ENCODE assay signal across 25 cellular contexts in genomic region chr16:10519929-10520868, GRCh38.
DNase-seq lines count a peak whose midpoint lies in the region; ATAC-seq, FAIRE-seq and TF ChIP-seq lines count a peak whose summit lies in the region.
"Had no signal": no experiment of that assay in that cellular context is flagged by ENCODE, and none has a peak within 500 bp of the region (broad histone marks: within the 10 kb centered on the region; RNA-seq: fewer than 3 reads in every experiment).

No MANE protein-coding gene starts in this region.

- H3K79me2 ChIP-seq in mesendoderm (ENCODE audit: control insufficient read depth, insufficient read depth, low read length) = no peaks in the 10 kb centered on the region

- H3K27ac ChIP-seq in prostate gland (peak overlapping the region; percentile 86 to 90), mesendoderm (ENCODE audit: low read depth, low read length) (no peak overlapping the region)
- H3K27ac ChIP-seq: epithelial cell of prostate, foreskin keratinocyte, KMS-11, right atrium auricular region, SK-N-MC had no signal

- no peak overlapping the region for H2AK5ac ChIP-seq in mesendoderm (ENCODE audit: low read length)

- H3K27me3 Mint-ChIP-seq in Calu3 (ENCODE audit: unreplicated experiment) = no peaks in the 10 kb centered on the region
- H3K27me3 Mint-ChIP-seq in chondrocyte (ENCODE audit: low read depth) = no peaks in the 10 kb centered on the region

- intact Hi-C loops in Calu3 (cut with micrococcal nuclease; ENCODE audit: unreplicated experiment) (loop anchor here (5.0 to 10.0 kb wide), 3 partner anchors 55 to 397 kb away; no protein-coding TSS in a partner anchor), prostate gland (cut with DNase I) (loop anchor here (5.0 kb wide), 2 partner anchors 217 to 397 kb away; no protein-coding TSS in a partner anchor)

- no peak overlapping the region for H4K8ac ChIP-seq in mesendoderm (ENCODE audit: low read depth, low read length)

- H2BK15ac ChIP-seq in mesendoderm (replicated peaks; ENCODE audit: low read depth) = no peak overlapping the region

- DNase-seq in Calu3 = peak; percentile 26
- DNase-seq in LNCaP clone FGC (ENCODE audit: low read depth) = peak; percentile 98
- DNase-seq in prostate gland (ENCODE audit: low spot score) = peak; percentile 88
- DNase-seq in omental fat pad (ENCODE audit: low spot score) = no peak
- DNase-seq in chondrocyte (ENCODE audit: low spot score) = no peak
- DNase-seq in mesendoderm = no peak
- DNase-seq: activated CD4-positive, alpha-beta T cell treated with anti-CD3 and anti-CD28 coated beads for 48 hours; AML-193; foreskin keratinocyte; hypothalamus; kidney glomerular epithelial cell; NCI-H1092 treated with DMSO at 0.1 percent for 48 hours; NCI-H2171; NCI-H748 treated with DMSO at 0.1 percent for 48 hours; nucleus accumbens; stimulated activated CD4-positive, alpha-beta T cell treated with anti-CD3 and anti-CD28 coated beads, Interleukin-1b, Interleukin-23, amount 100 ng/mL, for 48 hours; substantia nigra had no signal

- no peak overlapping the region for H2BK5ac ChIP-seq in mesendoderm (ENCODE audit: low read length)

- BruUV-seq in Calu3 (replicated peaks; lab: Mats Ljungman, UMichigan) = no TSS peak

- peaks cover 16% of the 10 kb centered on the region for H3K36me3 Mint-ChIP-seq in Calu3 (ENCODE audit: insufficient read depth, unreplicated experiment)
- H3K36me3 Mint-ChIP-seq in chondrocyte (ENCODE audit: low read depth) = no peaks in the 10 kb centered on the region
- H3K36me3 Mint-ChIP-seq: activated naive CD4-positive, alpha-beta T cell treated with anti-CD3 and anti-CD28 coated beads, Interleukin-2, amount 50 U/mL, for 24 hours had no signal

- CTCF ChIA-PET in Calu3 (lab: Charles Lee) = interaction anchor here (0.6 to 2.2 kb wide), 4 partner anchors 205 to 251 kb away, joined by 3 to 10 read pairs (median 7); no protein-coding TSS in a partner anchor

- H3K9ac ChIP-seq in mesendoderm (ENCODE audit: low read length) = no peak overlapping the region
- H3K9ac ChIP-seq: KMS-11 had no signal

- H3K4me1 Mint-ChIP-seq in Calu3 (ENCODE audit: low read depth, unreplicated experiment) = peaks cover 15% of the 10 kb centered on the region
- H3K4me1 Mint-ChIP-seq in chondrocyte (ENCODE audit: low read depth) = peaks cover 1% of the 10 kb centered on the region
- H3K4me1 Mint-ChIP-seq: activated naive CD4-positive, alpha-beta T cell treated with anti-CD3 and anti-CD28 coated beads, Interleukin-2, amount 50 U/mL, for 24 hours had no signal

- ATAC-seq in HG03469 (IDR thresholded peaks at IDR 0.05; ENCODE audit: unreplicated experiment) = no peak
- ATAC-seq in omental fat pad (ENCODE audit: low FRiP score) = no peak
- ATAC-seq: foreskin keratinocyte had no signal

- no peaks in the 10 kb centered on the region for H3K9me3 ChIP-seq in prostate gland
- H3K9me3 ChIP-seq: right atrium auricular region had no signal

- H3K36me3 ChIP-seq in prostate gland (no peaks in the 10 kb centered on the region), mesendoderm (ENCODE audit: control insufficient read depth, insufficient read depth, low read length) (no peaks in the 10 kb centered on the region)
- H3K36me3 ChIP-seq: right atrium auricular region had no signal

- no peak overlapping the region for H4K5ac ChIP-seq in mesendoderm (ENCODE audit: low read length)

- H3K18ac ChIP-seq in mesendoderm (ENCODE audit: low read length) = no peak overlapping the region

- H3K9me3 Mint-ChIP-seq in Calu3 (ENCODE audit: low read depth, unreplicated experiment) = no peaks in the 10 kb centered on the region
- H3K9me3 Mint-ChIP-seq in chondrocyte (ENCODE audit: low read depth) = no peaks in the 10 kb centered on the region
- H3K9me3 Mint-ChIP-seq: activated naive CD4-positive, alpha-beta T cell treated with anti-CD3 and anti-CD28 coated beads, Interleukin-2, amount 50 U/mL, for 24 hours had no signal

- H3K27me3 ChIP-seq in prostate gland (replicated peaks; ENCODE audit: insufficient read depth) (no peaks in the 10 kb centered on the region), mesendoderm (ENCODE audit: insufficient read depth, low read length, poor library complexity) (no peaks in the 10 kb centered on the region)
- H3K27me3 ChIP-seq: foreskin keratinocyte, right atrium auricular region had no signal

- peak; percentile 33 for FAIRE-seq in islet of Langerhans (lab: Jason Lieb, UNC)
- FAIRE-seq: G401.6 had no signal

- 57% methylated on average over 10 of the region's 10 CpGs for WGBS in prostate gland
- no CpG with 5 or more reads among the region's 10 CpGs for WGBS in mesendoderm (ENCODE audit: extremely low coverage, insufficient coverage, low lambda C conversion rate)

- H3K4me3 Mint-ChIP-seq in Calu3 (ENCODE audit: low read depth, unreplicated experiment) (no peak overlapping the region), chondrocyte (ENCODE audit: unreplicated experiment) (no peak overlapping the region)
- H3K4me3 Mint-ChIP-seq: activated naive CD4-positive, alpha-beta T cell treated with anti-CD3 and anti-CD28 coated beads, Interleukin-2, amount 50 U/mL, for 24 hours had no signal

- H3K4me1 ChIP-seq in prostate gland (replicated peaks) (peaks cover 2% of the 10 kb centered on the region), mesendoderm (ENCODE audit: control insufficient read depth, low read depth, low read length) (no peaks in the 10 kb centered on the region)
- H3K4me1 ChIP-seq: foreskin keratinocyte had no signal

- H3K56ac ChIP-seq in mesendoderm (ENCODE audit: low read length) = no peak overlapping the region

- TF ChIP-seq POLR2A in prostate gland (IDR thresholded peaks at IDR 0.05) = no peak

- H3K27ac Mint-ChIP-seq in Calu3 (ENCODE audit: unreplicated experiment) (peak overlapping the region; percentile 58), chondrocyte (ENCODE audit: unreplicated experiment) (no peak overlapping the region)
- H3K27ac Mint-ChIP-seq: activated naive CD4-positive, alpha-beta T cell treated with anti-CD3 and anti-CD28 coated beads, Interleukin-2, amount 50 U/mL, for 24 hours had no signal

- TF ChIP-seq CTCF in Calu3 (IDR thresholded peaks at IDR 0.05; ENCODE audit: unreplicated experiment) (no peak), LNCaP clone FGC (IDR thresholded peaks at IDR 0.05; ENCODE audit: control insufficient read depth, extremely low read depth, insufficient read depth) (no peak), prostate gland (IDR thresholded peaks at IDR 0.05) (peak in 1 of 4 experiments; percentile 28), omental fat pad (IDR thresholded peaks at IDR 0.05) (no peak), chondrocyte (IDR thresholded peaks at IDR 0.05) (no peak)

- no peaks in the 10 kb centered on the region for H3K79me1 ChIP-seq in mesendoderm (ENCODE audit: low read length)

- H3K4ac ChIP-seq in mesendoderm (ENCODE audit: low read depth, low read length) = no peak overlapping the region

- H3K4me3 ChIP-seq in LNCaP clone FGC (ENCODE audit: low read depth, low read length) = no peak overlapping the region
- no peak overlapping the region for H3K4me3 ChIP-seq in prostate gland
- no peak overlapping the region for H3K4me3 ChIP-seq in mesendoderm (ENCODE audit: low read length)
- H3K4me3 ChIP-seq: right atrium auricular region, SK-N-MC had no signal

- no peak overlapping the region for H3K23ac ChIP-seq in mesendoderm (ENCODE audit: low read length)

- no peak overlapping the region for H2BK120ac ChIP-seq in mesendoderm (ENCODE audit: low read depth, low read length)

- H3K4me2 ChIP-seq in mesendoderm (ENCODE audit: low read length) = no peak overlapping the region
- H3K4me2 ChIP-seq: KMS-11 had no signal

Comparison
In these comparisons a context has a peak if more than half of its experiments do, and no peak if none do; other contexts are left out.
1. DNase-seq: peak in Calu3 (single experiment), LNCaP clone FGC (single experiment) and prostate gland (single experiment); none in omental fat pad (single experiment), chondrocyte (single experiment) and mesendoderm (single experiment).